19 cellular contexts compared by ENCODE assay signal in the genomic region with DNA sequence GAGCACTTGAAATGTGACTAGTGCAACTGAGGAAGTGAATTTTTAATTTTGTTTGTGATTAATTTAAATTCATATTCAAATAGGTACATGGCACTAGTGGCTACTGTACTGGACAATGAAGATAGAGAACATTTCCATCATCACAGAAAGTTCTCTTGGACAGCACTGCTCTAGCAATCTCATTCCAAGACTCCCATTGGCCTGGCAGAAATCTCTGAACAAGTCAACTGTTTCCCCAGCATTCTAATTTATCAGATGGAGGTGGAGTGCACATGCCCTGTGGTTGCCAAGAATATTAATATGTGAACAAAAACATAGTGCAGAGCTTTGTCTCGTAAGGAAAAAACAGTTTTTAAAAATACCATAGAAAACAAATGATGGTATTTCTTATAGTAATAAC.
DNase-seq lines count a peak whose midpoint lies in the region; ATAC-seq and TF ChIP-seq lines count a peak whose summit lies in the region.
"Had no signal": no experiment of that assay in that cellular context is flagged by ENCODE, and none has a peak within 500 bp of the region (broad histone marks: within the 10 kb centered on the region; RNA-seq: fewer than 3 reads in every experiment).

No MANE protein-coding gene starts in this region.

- POLR2A ChIA-PET in WTC11 (lab: Charles Lee): no interaction called here

- H3K9me2 ChIP-seq in DOHH2 (replicated peaks; ENCODE audit: control insufficient read depth, low read length): no peaks in the 10 kb centered on the region
- H3K9me2 ChIP-seq in GM23248 (ENCODE audit: insufficient read depth): no peaks in the 10 kb centered on the region

- H3K9me3 ChIP-seq in DOHH2 (ENCODE audit: control insufficient read depth, insufficient read depth, low read length) (no peaks in the 10 kb centered on the region), GM23248 (ENCODE audit: low read depth) (no peaks in the 10 kb centered on the region), colonic mucosa (no peaks in the 10 kb centered on the region)

- H3K4me1 Mint-ChIP-seq in WTC11 (peaks cover 54% of the 10 kb centered on the region), osteocyte (ENCODE audit: unreplicated experiment) (peaks cover 79% of the 10 kb centered on the region)

- H3K9ac ChIP-seq in GM23248: no peak overlapping the region
- no peak overlapping the region for H3K9ac ChIP-seq in colonic mucosa (ENCODE audit: low read depth in 2 of 2, low read length in 2 of 2)

- H2AFZ ChIP-seq in GM23248: no peak overlapping the region
- H2AFZ ChIP-seq: GM23338 had no signal

- no peak overlapping the region for H3K4me3 Mint-ChIP-seq in WTC11
- no peak overlapping the region for H3K4me3 Mint-ChIP-seq in osteocyte (ENCODE audit: unreplicated experiment)
- H3K4me3 Mint-ChIP-seq: GM23338 had no signal

- in situ Hi-C loops in GM23248 (cut with MboI): loop anchor here (10.0 kb wide), 1 partner anchor 142 kb away; no protein-coding TSS in a partner anchor

- peaks cover 8% of the 10 kb centered on the region; the same call in 1 of the 2 replicates for H4K20me1 ChIP-seq in DOHH2 (ENCODE audit: control insufficient read depth, insufficient read depth, low read depth, low read length)
- H4K20me1 ChIP-seq in GM23248 (ENCODE audit: insufficient read depth): peaks cover 84% of the 10 kb centered on the region

- no peak for ATAC-seq in WTC11
- ATAC-seq in GM21717 (IDR thresholded peaks at IDR 0.05; ENCODE audit: unreplicated experiment): no peak
- ATAC-seq: GM23338, HCT116 had no signal

- H3K4me3 ChIP-seq in DOHH2 (ENCODE audit: low read length): no peak overlapping the region
- H3K4me3 ChIP-seq in GM23248: no peak overlapping the region
- no peak overlapping the region for H3K4me3 ChIP-seq in colonic mucosa
- H3K4me3 ChIP-seq: GM23338 had no signal

- no peak for DNase-seq in GM23248
- DNase-seq in WTC11 (ENCODE audit: low spot score): no peak
- DNase-seq in osteocyte (ENCODE audit: extremely low spot score, unreplicated experiment): no peak
- no peak for DNase-seq in colonic mucosa
- DNase-seq in DMS53 (lab: John Stamatoyannopoulos, UW): no peak
- DNase-seq: AML-193, COR-L47, DMS 273 treated with DMSO at 0.1 percent for 48 hours, GDM1, NCI-H1105 treated with DMSO at 0.1 percent for 48 hours, NCI-H1694 treated with DMSO at 0.1 percent for 48 hours, NCI-H510A treated with DMSO at 0.1 percent for 48 hours, NCI-H774, SIG-M5, SW 1271 had no signal

- H3K27me3 Mint-ChIP-seq in WTC11 (ENCODE audit: low read depth): no peaks in the 10 kb centered on the region
- H3K27me3 Mint-ChIP-seq in osteocyte (ENCODE audit: unreplicated experiment): no peaks in the 10 kb centered on the region

- H3K27ac Mint-ChIP-seq in WTC11: peak overlapping the region; percentile 47
- peak overlapping the region; percentile 56 for H3K27ac Mint-ChIP-seq in osteocyte (ENCODE audit: unreplicated experiment)
- H3K27ac Mint-ChIP-seq: GM23338 had no signal

- H3K4me2 ChIP-seq in DOHH2 (ENCODE audit: low read length) (peak overlapping the region; percentile 52), GM23248 (ENCODE audit: unreplicated experiment) (no peak overlapping the region)
- H3K4me2 ChIP-seq: GM23338 had no signal

- H3K4me1 ChIP-seq in DOHH2 (ENCODE audit: control insufficient read depth, low read length) (peaks cover 88% of the 10 kb centered on the region), GM23248 (ENCODE audit: insufficient read depth) (peaks cover 62% of the 10 kb centered on the region), colonic mucosa (no peaks in the 10 kb centered on the region)

- H3K36me3 Mint-ChIP-seq in WTC11: peaks cover 4% of the 10 kb centered on the region
- peaks cover 12% of the 10 kb centered on the region for H3K36me3 Mint-ChIP-seq in osteocyte (ENCODE audit: unreplicated experiment)

- TF ChIP-seq CTCF in DOHH2 (IDR thresholded peaks at IDR 0.05; ENCODE audit: low read depth, low read length, poor library complexity, severe bottlenecking) (no peak), WTC11 (IDR thresholded peaks at IDR 0.05) (no peak), osteocyte (IDR thresholded peaks at IDR 0.05) (no peak), colonic mucosa (IDR thresholded peaks at IDR 0.05) (no peak)

- H3K36me3 ChIP-seq in DOHH2 (ENCODE audit: control insufficient read depth, low read length) (peaks cover 23% of the 10 kb centered on the region), GM23248 (ENCODE audit: low read depth) (peaks cover 54% of the 10 kb centered on the region), colonic mucosa (no peaks in the 10 kb centered on the region)

- H3K79me2 ChIP-seq in DOHH2 (ENCODE audit: control insufficient read depth, low read length) (peaks cover 83% of the 10 kb centered on the region), GM23248 (ENCODE audit: insufficient read depth) (peaks cover 100% of the 10 kb centered on the region)

- H3F3A ChIP-seq in DOHH2 (ENCODE audit: control insufficient read depth, insufficient read depth) (peaks cover 25% of the 10 kb centered on the region), GM23248 (ENCODE audit: insufficient read depth) (peaks cover 96% of the 10 kb centered on the region)

- CTCF ChIA-PET in WTC11 (lab: Charles Lee): interaction anchor here (4.2 to 10.6 kb wide), 2 partner anchors 9 to 138 kb away, joined by 24 to 243 read pairs; no protein-coding TSS in a partner anchor

- no peaks in the 10 kb centered on the region for H3K27me3 ChIP-seq in DOHH2 (ENCODE audit: control insufficient read depth, low read length)
- H3K27me3 ChIP-seq in GM23248 (replicated peaks; ENCODE audit: insufficient read depth): no peaks in the 10 kb centered on the region
- H3K27me3 ChIP-seq in colonic mucosa: no peaks in the 10 kb centered on the region

- 61 to 75% methylated on average over 1 of the region's 1 CpG for WGBS in GM23248 (ENCODE audit: low coverage in 1 of 2, low lambda C conversion rate in 2 of 2, missing lambda C conversion rate in 2 of 2), 2 experiments

- H3K9me3 Mint-ChIP-seq in WTC11: no peaks in the 10 kb centered on the region
- H3K9me3 Mint-ChIP-seq in osteocyte (ENCODE audit: unreplicated experiment): no peaks in the 10 kb centered on the region
- H3K9me3 Mint-ChIP-seq: GM23338 had no signal

- H3K27ac ChIP-seq in DOHH2 (ENCODE audit: low read depth, low read length) (no peak overlapping the region), GM23248 (peak overlapping the region; percentile 20; the same call in 1 of the 2 replicates), colonic mucosa (no peak overlapping the region)

- intact Hi-C loops in colonic mucosa (cut with DNase I): loop anchor here (10.0 kb wide), 1 partner anchor 72 kb away; no protein-coding TSS in a partner anchor

TF ChIP-seq in WTC11, 78 proteins besides CTCF, POLR2A, EP300 and RAD21:
- TF ChIP-seq ZNF416 (CRISPR knock-in tag; IDR thresholded peaks at IDR 0.05): no peak
- TF ChIP-seq FOXP1 (CRISPR knock-in tag; IDR thresholded peaks at IDR 0.05; ENCODE audit: borderline replicate concordance): no peak
